Comparison of ENCODE assay signal across 8 cellular contexts in genomic region chr12:100672075-100672592, GRCh38.
DNase-seq lines count a peak whose midpoint lies in the region; ATAC-seq and TF ChIP-seq lines count a peak whose summit lies in the region.

No MANE protein-coding gene starts in this region.

- H3K4me3 ChIP-seq in GM23338 (no peak overlapping the region), MM.1S (ENCODE audit: low read length) (no peak overlapping the region), coronary artery (no peak overlapping the region)
- H3K4me3 ChIP-seq in naive thymus-derived CD4-positive, alpha-beta T cell (ENCODE audit: low read length) = no peak overlapping the region

- CTCF ChIA-PET in naive thymus-derived CD4-positive, alpha-beta T cell (lab: Charles Lee) = interaction anchor here (1.4 kb wide), 1 partner anchor 439 kb away, joined by 3 read pairs; no protein-coding TSS in a partner anchor

- intact Hi-C loops in naive thymus-derived CD4-positive, alpha-beta T cell (cut with micrococcal nuclease) = loop anchor here in 1 of 2 donors (2.0 kb wide), 1 partner anchor 437 kb away; no protein-coding TSS in a partner anchor

- H3K4me2 ChIP-seq in GM23338 (no peak overlapping the region), MM.1S (ENCODE audit: low read depth, low read length) (no peak overlapping the region)

- H4K20me1 ChIP-seq in GM23338 (replicated peaks; ENCODE audit: insufficient read depth) (no peaks in the 10 kb centered on the region), MM.1S (ENCODE audit: insufficient read depth, low read length) (no peaks in the 10 kb centered on the region)

- H3K9me2 ChIP-seq in GM23338 (ENCODE audit: insufficient read depth) (no peaks in the 10 kb centered on the region), MM.1S (replicated peaks; ENCODE audit: insufficient read depth, low read length) (no peaks in the 10 kb centered on the region)

- H3K36me3 ChIP-seq in GM23338 (ENCODE audit: insufficient read depth) (no peaks in the 10 kb centered on the region), MM.1S (replicated peaks; ENCODE audit: insufficient read depth, low read length) (no peaks in the 10 kb centered on the region)
- no peaks in the 10 kb centered on the region for H3K36me3 ChIP-seq in naive thymus-derived CD4-positive, alpha-beta T cell (ENCODE audit: control insufficient read depth in 2 of 3, insufficient read depth in 3 of 3, low read length in 3 of 3)

- H2AFZ ChIP-seq in GM23338 (no peak overlapping the region), MM.1S (ENCODE audit: low read length) (no peak overlapping the region)

- POLR2A ChIA-PET in activated naive CD8-positive, alpha-beta T cell treated with anti-CD3 and anti-CD28 coated beads, Interleukin-2, amount 10 ng/mL, durations not matched to agents 7 days and 5 days (lab: Charles Lee) = no interaction called here
- POLR2A ChIA-PET in naive thymus-derived CD4-positive, alpha-beta T cell (lab: Charles Lee) = no interaction called here

- peaks cover 2% of the 10 kb centered on the region for H3K27me3 Mint-ChIP-seq in GM23338 (ENCODE audit: insufficient read depth, low read depth, poor library complexity)
- H3K27me3 Mint-ChIP-seq in activated naive CD8-positive, alpha-beta T cell treated with anti-CD3 and anti-CD28 coated beads, Interleukin-2, amount 10 ng/mL, durations not matched to agents 7 days and 5 days = peaks cover 5% of the 10 kb centered on the region
- H3K27me3 Mint-ChIP-seq in naive thymus-derived CD4-positive, alpha-beta T cell = peaks cover 0 to 23% (median 14%) of the 10 kb centered on the region in 5 donors
- H3K27me3 Mint-ChIP-seq in T-helper 2 cell treated with Interferon-gamma antibody and Interleukin-4, amounts not matched to agents 5 μg/mL and 100 μg/mL, for 36 hours (ENCODE audit: low read depth) = no peaks in the 10 kb centered on the region

- H3K9me3 ChIP-seq in MM.1S (replicated peaks; ENCODE audit: insufficient read depth, low read length) = no peaks in the 10 kb centered on the region
- H3K9me3 ChIP-seq in naive thymus-derived CD4-positive, alpha-beta T cell (ENCODE audit: control insufficient read depth in 2 of 3, low read length in 3 of 3) = no peaks in the 10 kb centered on the region

- peak; percentile 72 to 75 for TF ChIP-seq CTCF in GM23338 (conservative IDR thresholded peaks at IDR 0.05; ENCODE audit: low read depth in 2 of 2)
- TF ChIP-seq CTCF in MM.1S (IDR thresholded peaks at IDR 0.05; ENCODE audit: low read length) = peak; percentile 83
- no peak for TF ChIP-seq CTCF in coronary artery (IDR thresholded peaks at IDR 0.05)

- H3K9me3 Mint-ChIP-seq in GM23338 = peaks cover 5% of the 10 kb centered on the region; the same call in 1 of the 3 replicates
- H3K9me3 Mint-ChIP-seq in activated naive CD8-positive, alpha-beta T cell treated with anti-CD3 and anti-CD28 coated beads, Interleukin-2, amount 10 ng/mL, durations not matched to agents 7 days and 5 days = no peaks in the 10 kb centered on the region
- H3K9me3 Mint-ChIP-seq in naive thymus-derived CD4-positive, alpha-beta T cell = peaks cover 0 to 2% (median 0%) of the 10 kb centered on the region in 11 donors
- H3K9me3 Mint-ChIP-seq in T-helper 2 cell treated with Interferon-gamma antibody and Interleukin-4, amounts not matched to agents 5 μg/mL and 100 μg/mL, for 36 hours = no peaks in the 10 kb centered on the region

- peak; percentile 88 for ATAC-seq in GM23338
- ATAC-seq in activated naive CD8-positive, alpha-beta T cell treated with anti-CD3 and anti-CD28 coated beads, Interleukin-2, amount 10 ng/mL, durations not matched to agents 7 days and 5 days (ENCODE audit: low read depth) = peak; percentile 39
- ATAC-seq in naive thymus-derived CD4-positive, alpha-beta T cell = peak; percentile 49

- no peaks in the 10 kb centered on the region for H3K4me1 ChIP-seq in GM23338 (ENCODE audit: insufficient read depth)
- H3K4me1 ChIP-seq in MM.1S (ENCODE audit: low read length) = peaks cover 12% of the 10 kb centered on the region
- H3K4me1 ChIP-seq in naive thymus-derived CD4-positive, alpha-beta T cell (ENCODE audit: control insufficient read depth in 2 of 2, insufficient read depth in 2 of 2, low read length in 2 of 2) = no peaks in the 10 kb centered on the region

- H3K27ac ChIP-seq in GM23338 (ENCODE audit: low read depth) = no peak overlapping the region
- H3K27ac ChIP-seq in MM.1S (ENCODE audit: low read length) = no peak overlapping the region
- no peak overlapping the region for H3K27ac ChIP-seq in naive thymus-derived CD4-positive, alpha-beta T cell (ENCODE audit: low read depth, low read length)
- H3K27ac ChIP-seq in coronary artery = no peak overlapping the region

- no peak overlapping the region for H3K27ac Mint-ChIP-seq in GM23338
- no peak overlapping the region for H3K27ac Mint-ChIP-seq in activated naive CD8-positive, alpha-beta T cell treated with anti-CD3 and anti-CD28 coated beads, Interleukin-2, amount 10 ng/mL, durations not matched to agents 7 days and 5 days
- no peak overlapping the region for H3K27ac Mint-ChIP-seq in naive thymus-derived CD4-positive, alpha-beta T cell
- no peak overlapping the region for H3K27ac Mint-ChIP-seq in T-helper 2 cell treated with Interferon-gamma antibody and Interleukin-4, amounts not matched to agents 5 μg/mL and 100 μg/mL, for 36 hours

- DNase-seq in NCI-H345 (lab: John Stamatoyannopoulos, UW) = peak; percentile 7
- no peak for DNase-seq in NCI-H345 treated with DMSO at 0.1 percent for 48 hours (lab: John Stamatoyannopoulos, UW; ENCODE audit: unreplicated experiment)
- DNase-seq in GM23338 (ENCODE audit: low spot score) = peak; percentile 79
- peak; percentile 15 for DNase-seq in MM.1S
- peak; percentile 52 for DNase-seq in activated naive CD8-positive, alpha-beta T cell treated with anti-CD3 and anti-CD28 coated beads, Interleukin-2, amount 10 ng/mL, durations not matched to agents 7 days and 5 days
- peak in 1 of 9 donors; percentile 42 for DNase-seq in naive thymus-derived CD4-positive, alpha-beta T cell
- no peak for DNase-seq in coronary artery (ENCODE audit: low spot score)
- DNase-seq in T-helper 2 cell treated with Interferon-gamma antibody and Interleukin-4, amounts not matched to agents 5 μg/mL and 100 μg/mL, for 36 hours (ENCODE audit: low spot score) = no peak

- no peaks in the 10 kb centered on the region; the same call in 2 of the 3 replicates for H3K36me3 Mint-ChIP-seq in GM23338 (ENCODE audit: low read depth)
- H3K36me3 Mint-ChIP-seq in activated naive CD8-positive, alpha-beta T cell treated with anti-CD3 and anti-CD28 coated beads, Interleukin-2, amount 10 ng/mL, durations not matched to agents 7 days and 5 days = no peaks in the 10 kb centered on the region
- no peaks in the 10 kb centered on the region for H3K36me3 Mint-ChIP-seq in naive thymus-derived CD4-positive, alpha-beta T cell
- no peaks in the 10 kb centered on the region for H3K36me3 Mint-ChIP-seq in T-helper 2 cell treated with Interferon-gamma antibody and Interleukin-4, amounts not matched to agents 5 μg/mL and 100 μg/mL, for 36 hours (ENCODE audit: low read depth)

- H3K4me1 Mint-ChIP-seq in GM23338 = no peaks in the 10 kb centered on the region
- H3K4me1 Mint-ChIP-seq in activated naive CD8-positive, alpha-beta T cell treated with anti-CD3 and anti-CD28 coated beads, Interleukin-2, amount 10 ng/mL, durations not matched to agents 7 days and 5 days = peaks cover 4% of the 10 kb centered on the region
- peaks cover 0 to 2% (median 0%) of the 10 kb centered on the region in 7 donors for H3K4me1 Mint-ChIP-seq in naive thymus-derived CD4-positive, alpha-beta T cell
- H3K4me1 Mint-ChIP-seq in T-helper 2 cell treated with Interferon-gamma antibody and Interleukin-4, amounts not matched to agents 5 μg/mL and 100 μg/mL, for 36 hours (ENCODE audit: low read depth) = no peaks in the 10 kb centered on the region

- H3K27me3 ChIP-seq in GM23338 (ENCODE audit: insufficient read depth) (no peaks in the 10 kb centered on the region), MM.1S (replicated peaks; ENCODE audit: insufficient read depth, low read length) (no peaks in the 10 kb centered on the region)
- no peaks in the 10 kb centered on the region for H3K27me3 ChIP-seq in naive thymus-derived CD4-positive, alpha-beta T cell (ENCODE audit: control insufficient read depth in 2 of 2, insufficient read depth in 2 of 2, low read length in 2 of 2)

- no peak overlapping the region for H3K4me3 Mint-ChIP-seq in GM23338
- H3K4me3 Mint-ChIP-seq in activated naive CD8-positive, alpha-beta T cell treated with anti-CD3 and anti-CD28 coated beads, Interleukin-2, amount 10 ng/mL, durations not matched to agents 7 days and 5 days = no peak overlapping the region
- H3K4me3 Mint-ChIP-seq in naive thymus-derived CD4-positive, alpha-beta T cell = no peak overlapping the region
- H3K4me3 Mint-ChIP-seq in T-helper 2 cell treated with Interferon-gamma antibody and Interleukin-4, amounts not matched to agents 5 μg/mL and 100 μg/mL, for 36 hours = no peak overlapping the region

- no peaks in the 10 kb centered on the region for H3F3A ChIP-seq in GM23338 (replicated peaks; ENCODE audit: low read depth)
- H3F3A ChIP-seq in MM.1S (ENCODE audit: insufficient read depth, low read length) = no peaks in the 10 kb centered on the region

- no peaks in the 10 kb centered on the region for H3K79me2 ChIP-seq in GM23338 (replicated peaks; ENCODE audit: insufficient read depth)
- H3K79me2 ChIP-seq in MM.1S (ENCODE audit: low read length) = no peaks in the 10 kb centered on the region

- no peak overlapping the region for H3K9ac ChIP-seq in MM.1S (ENCODE audit: low read length)

TF ChIP-seq in GM23338, 12 proteins besides CTCF, POLR2A, EP300 and RAD21 (continues in another document):
- TF ChIP-seq EZH2phosphoT487 (IDR thresholded peaks at IDR 0.05; ENCODE audit: unreplicated experiment) = no peak

Comparison
In these comparisons a context has a peak if more than half of its experiments do, and no peak if none do; other contexts are left out.
1. DNase-seq: peak in NCI-H345 (single experiment), GM23338 (single experiment), MM.1S (single experiment) and activated naive CD8-positive, alpha-beta T cell treated with anti-CD3 and anti-CD28 coated beads, Interleukin-2, amount 10 ng/mL, durations not matched to agents 7 days and 5 days (single experiment); none in NCI-H345 treated with DMSO at 0.1 percent for 48 hours (single experiment), coronary artery (single experiment) and T-helper 2 cell treated with Interferon-gamma antibody and Interleukin-4, amounts not matched to agents 5 μg/mL and 100 μg/mL, for 36 hours (single experiment).
2. Peak in every context shown above with its lines, with median percentiles within 50 percentile points of each other: ATAC-seq.